2 cellular contexts compared by ENCODE assay signal in genomic region chr1:207112907-207113306, GRCh38.
A peak's percentile ranks its signal among the peaks of the same experiment; 100 is the strongest.
TF ChIP-seq lines count a peak whose summit lies in the region.

No MANE protein-coding gene starts in this region.

TF ChIP-seq in H1, 55 proteins besides CTCF, POLR2A, EP300 and RAD21:
- peak; percentile 53; the same call in 1 of the 2 replicates for TF ChIP-seq YY1 (IDR thresholded peaks at IDR 0.05; ENCODE audit: low read depth, low read length)
- TF ChIP-seq CEBPB (IDR thresholded peaks at IDR 0.05; ENCODE audit: low read depth, low read length): no peak
- TF ChIP-seq TAF1 (IDR thresholded peaks at IDR 0.05; ENCODE audit: low read depth, low read length): no peak
- TF ChIP-seq CHD7 (IDR thresholded peaks at IDR 0.05; ENCODE audit: insufficient replicate concordance, low read length): no peak
- no peak for TF ChIP-seq TAF7 (optimal IDR thresholded peaks at IDR 0.05; ENCODE audit: borderline replicate concordance, low read depth, low read length)
- no peak for TF ChIP-seq EZH2 (IDR thresholded peaks at IDR 0.05; ENCODE audit: low read depth, low read length, severe bottlenecking)
- no peak for TF ChIP-seq TCF12 (IDR thresholded peaks at IDR 0.05; ENCODE audit: low read depth, low read length)
- TF ChIP-seq TEAD4 (IDR thresholded peaks at IDR 0.05; ENCODE audit: low read depth, low read length): no peak
TF ChIP-seq in H1: peak in this region for 1.

TF ChIP-seq in HepG2, 621 proteins besides CTCF, POLR2A, EP300 and RAD21:
- TF ChIP-seq TFAP4 (IDR thresholded peaks at IDR 0.05; ENCODE audit: borderline replicate concordance, low read depth): no peak
- no peak for TF ChIP-seq HOXD1 (CRISPR knock-in tag; IDR thresholded peaks at IDR 0.05)
- no peak for TF ChIP-seq ZNF33B (CRISPR knock-in tag; IDR thresholded peaks at IDR 0.05)
- peak; percentile 63; the same call in 1 of the 2 replicates for TF ChIP-seq ZNF644 (CRISPR knock-in tag; IDR thresholded peaks at IDR 0.05; ENCODE audit: low read depth)
- TF ChIP-seq GFI1 (CRISPR knock-in tag; IDR thresholded peaks at IDR 0.05; ENCODE audit: borderline replicate concordance): no peak
- TF ChIP-seq MAFK (conservative IDR thresholded peaks at IDR 0.05 in 1 of 2, IDR thresholded peaks at IDR 0.05 in 1 of 2; ENCODE audit: low read length in 2 of 2): 0 out of 4 replicates have a peak, but pooled peaks of 1 of the 2 experiments have one; percentile 8
